ENCODE assay signal across 8 cellular contexts in genomic region chr13:52127783-52128702, GRCh38. TPM values are rescaled to one million over a fixed set of nuclear protein-coding genes. Genes with fewer than 3 reads are reported as not detected.
DNase-seq lines count a peak whose midpoint lies in the region; ATAC-seq and TF ChIP-seq lines count a peak whose summit lies in the region.

No MANE protein-coding gene starts in this region.

- CTCF ChIA-PET in activated CD4-positive, alpha-beta T cell treated with anti-CD3 and anti-CD28 coated beads, Interleukin-2, amount 10 ng/mL, durations not matched to agents 7 days and 5 days (lab: Charles Lee): interaction anchor here (0.7 to 2.4 kb wide), 14 partner anchors 8 to 330 kb away, joined by 3 to 7 read pairs (median 4); partner anchors contain the start of gene ALG11

- no peak overlapping the region for H3K27ac Mint-ChIP-seq in activated CD4-positive, alpha-beta T cell treated with anti-CD3 and anti-CD28 coated beads, Interleukin-2, amount 10 ng/mL, durations not matched to agents 7 days and 5 days

- ATAC-seq in HG03175 (IDR thresholded peaks at IDR 0.05; ENCODE audit: unreplicated experiment) (peak; percentile 51), lower lobe of right lung (peak; percentile 85 to 93)

- peaks cover 7% of the 10 kb centered on the region for H3K27me3 Mint-ChIP-seq in activated CD4-positive, alpha-beta T cell treated with anti-CD3 and anti-CD28 coated beads, Interleukin-2, amount 10 ng/mL, durations not matched to agents 7 days and 5 days

- H3K4me1 Mint-ChIP-seq in activated CD4-positive, alpha-beta T cell treated with anti-CD3 and anti-CD28 coated beads, Interleukin-2, amount 10 ng/mL, durations not matched to agents 7 days and 5 days: peaks cover 18% of the 10 kb centered on the region

- in situ Hi-C loops in GM13977 (cut with MboI; ENCODE audit: low pct_unique_long_range_greater_than_20kb, low sequenced_read_pairs, unreplicated experiment): loop anchor here (10.0 to 25.0 kb wide), 2 partner anchors 233 to 316 kb away; partner anchors contain the start of gene DHRS12

- H3K4me3 ChIP-seq in lower lobe of right lung: peak overlapping the region; percentile 76

- no peaks in the 10 kb centered on the region for H3K9me3 ChIP-seq in lower lobe of right lung

- H3K27me3 ChIP-seq in lower lobe of right lung (ENCODE audit: low read depth): no peaks in the 10 kb centered on the region

- peak; percentile 73 for TF ChIP-seq CTCF in GM13977 (IDR thresholded peaks at IDR 0.05; ENCODE audit: extremely low read depth, insufficient read depth, missing control alignments)
- peak; percentile 81 for TF ChIP-seq CTCF in lower lobe of right lung (IDR thresholded peaks at IDR 0.05)

- peaks cover 18% of the 10 kb centered on the region for H3K4me1 ChIP-seq in lower lobe of right lung

- H3K27ac ChIP-seq in lower lobe of right lung: no peak overlapping the region

- intact Hi-C loops in lower lobe of right lung (cut with DNase I): loop anchor here (10.0 kb wide), 1 partner anchor 133 kb away; no protein-coding TSS in a partner anchor

- H3K9me3 Mint-ChIP-seq in activated CD4-positive, alpha-beta T cell treated with anti-CD3 and anti-CD28 coated beads, Interleukin-2, amount 10 ng/mL, durations not matched to agents 7 days and 5 days: no peaks in the 10 kb centered on the region

- H3K36me3 ChIP-seq in lower lobe of right lung: peaks cover 22% of the 10 kb centered on the region

- no peaks in the 10 kb centered on the region for H3K36me3 Mint-ChIP-seq in activated CD4-positive, alpha-beta T cell treated with anti-CD3 and anti-CD28 coated beads, Interleukin-2, amount 10 ng/mL, durations not matched to agents 7 days and 5 days (ENCODE audit: low read depth)

- DNase-seq in A172 (ENCODE audit: low spot score) (peak; percentile 55), GM13977 (ENCODE audit: low spot score) (peak; percentile 83), NCI-H524 treated with DMSO at 0.1 percent for 48 hours (lab: John Stamatoyannopoulos, UW) (peak; percentile 18), lower lobe of right lung (peak; percentile 55)
- peak; percentile 65 for DNase-seq in activated CD4-positive, alpha-beta T cell treated with anti-CD3 and anti-CD28 coated beads, Interleukin-2, amount 10 ng/mL, durations not matched to agents 7 days and 5 days
- DNase-seq in effector CD4-positive, alpha-beta T cell: peak; percentile 29
- peak; percentile 16 to 38 (median 28) for DNase-seq in stimulated activated CD4-positive, alpha-beta T cell treated with anti-CD3 and anti-CD28 coated beads, TNF-alpha, amount 100 ng/mL, for 24 hours (ENCODE audit: low read depth in 3 of 3)

- H3K4me3 Mint-ChIP-seq in activated CD4-positive, alpha-beta T cell treated with anti-CD3 and anti-CD28 coated beads, Interleukin-2, amount 10 ng/mL, durations not matched to agents 7 days and 5 days: peak overlapping the region; percentile 78

- POLR2A ChIA-PET in activated CD4-positive, alpha-beta T cell treated with anti-CD3 and anti-CD28 coated beads, Interleukin-2, amount 10 ng/mL, durations not matched to agents 7 days and 5 days (lab: Charles Lee): no interaction called here

RNA-seq across cellular contexts. Expression of gene NEK5, which starts 0.8 kb away (rescaled TPM):
- 0.10 TPM in 1 of 2 replicates, not detected in the other for total RNA-seq in A172 (2014; rRNA removed; shearing (Covaris generic))
- total RNA-seq in activated CD4-positive, alpha-beta T cell treated with anti-CD3 and anti-CD28 coated beads, Interleukin-2, amount 10 ng/mL, durations not matched to agents 7 days and 5 days: not detected
- total RNA-seq in lower lobe of right lung: 4.1 TPM

RNA-seq across cellular contexts. Expression of gene NEK3, which starts 31.4 kb away (rescaled TPM):
- 3.3 and 11.4 TPM in 2 replicates for total RNA-seq in A172 (2014; rRNA removed; shearing (Covaris generic))
- total RNA-seq in activated CD4-positive, alpha-beta T cell treated with anti-CD3 and anti-CD28 coated beads, Interleukin-2, amount 10 ng/mL, durations not matched to agents 7 days and 5 days: 1 to 10 TPM; 3.7 to 5.1 TPM
- 10.9 TPM for total RNA-seq in lower lobe of right lung

Comparison
In these comparisons a context has a peak if more than half of its experiments do, and no peak if none do; other contexts are left out.
1. DNase-seq: peak in every context shown above with its lines; median percentile 83 in GM13977; 65 in activated CD4-positive, alpha-beta T cell treated with anti-CD3 and anti-CD28 coated beads, Interleukin-2, amount 10 ng/mL, durations not matched to agents 7 days and 5 days; 55 in A172; 55 in lower lobe of right lung; 29 in effector CD4-positive, alpha-beta T cell; 28 in stimulated activated CD4-positive, alpha-beta T cell treated with anti-CD3 and anti-CD28 coated beads, TNF-alpha, amount 100 ng/mL, for 24 hours; 18 in NCI-H524 treated with DMSO at 0.1 percent for 48 hours.